ENCODE assay signal across 1 cellular context in the genomic region with DNA sequence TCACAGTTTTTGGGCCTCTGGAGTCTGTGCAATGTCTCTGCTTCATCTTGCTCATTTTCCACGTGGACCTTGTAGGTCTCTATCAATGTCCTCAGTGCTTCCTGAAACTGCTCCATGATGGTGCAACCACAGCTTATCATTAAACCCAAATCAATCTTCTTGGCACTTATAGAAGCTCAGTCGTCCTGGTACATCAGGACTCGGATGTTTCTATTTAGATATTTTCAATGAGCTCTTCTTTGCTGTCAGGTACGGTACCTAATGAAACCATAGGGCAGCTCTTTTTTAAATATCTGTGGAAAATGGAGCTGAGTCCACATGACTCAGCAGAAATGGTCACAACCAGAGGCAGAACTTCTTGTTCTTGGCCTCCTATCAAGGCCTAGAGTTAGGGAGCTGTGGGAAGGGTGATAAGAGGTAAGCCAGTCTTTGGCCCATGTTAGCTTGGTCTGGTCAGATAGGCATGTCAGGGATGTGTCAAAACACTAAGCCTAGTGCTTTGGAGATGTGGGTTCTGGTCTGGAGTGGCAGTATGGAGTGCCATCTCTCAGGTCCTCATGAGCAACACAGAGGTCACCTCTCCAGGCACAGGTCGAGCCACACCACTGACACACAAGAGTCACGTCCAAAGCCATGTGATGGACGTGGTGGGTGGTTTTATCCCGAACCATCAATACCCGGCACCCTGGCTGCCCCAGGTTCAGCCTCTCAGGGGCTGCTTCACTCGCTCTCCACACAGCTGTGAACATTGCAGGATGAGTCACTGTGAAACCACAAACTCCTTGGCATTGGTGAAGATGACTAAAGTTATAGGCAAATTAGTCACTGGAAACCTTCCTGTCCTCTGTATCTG.
TF ChIP-seq lines count a peak whose summit lies in the region.

No MANE protein-coding gene starts in this region.

TF ChIP-seq in SK-N-SH, 30 proteins besides CTCF, POLR2A, EP300 and RAD21 (continued from another document):
- TF ChIP-seq, protein P1, sequence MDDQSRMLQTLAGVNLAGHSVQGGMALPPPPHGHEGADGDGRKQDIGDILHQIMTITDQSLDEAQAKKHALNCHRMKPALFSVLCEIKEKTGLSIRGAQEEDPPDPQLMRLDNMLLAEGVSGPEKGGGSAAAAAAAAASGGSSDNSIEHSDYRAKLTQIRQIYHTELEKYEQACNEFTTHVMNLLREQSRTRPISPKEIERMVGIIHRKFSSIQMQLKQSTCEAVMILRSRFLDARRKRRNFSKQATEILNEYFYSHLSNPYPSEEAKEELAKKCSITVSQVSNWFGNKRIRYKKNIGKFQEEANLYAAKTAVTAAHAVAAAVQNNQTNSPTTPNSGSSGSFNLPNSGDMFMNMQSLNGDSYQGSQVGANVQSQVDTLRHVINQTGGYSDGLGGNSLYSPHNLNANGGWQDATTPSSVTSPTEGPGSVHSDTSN (IDR thresholded peaks at IDR 0.05), result peak; percentile 91
- TF ChIP-seq GABPA (IDR thresholded peaks at IDR 0.05; ENCODE audit: low read depth) (no peak), YY1 (IDR thresholded peaks at IDR 0.05; ENCODE audit: low read depth) (no peak), JUND (IDR thresholded peaks at IDR 0.05) (peak; percentile 100), FOSL2 (IDR thresholded peaks at IDR 0.05; ENCODE audit: borderline replicate concordance, low read depth) (peak; percentile 100), MEF2A (IDR thresholded peaks at IDR 0.05; ENCODE audit: borderline replicate concordance, low read depth) (no peak), RCOR1 (IDR thresholded peaks at IDR 0.05; ENCODE audit: low read length) (no peak), TEAD4 (IDR thresholded peaks at IDR 0.05; ENCODE audit: borderline replicate concordance, insufficient read depth) (peak; percentile 85), TCF12 (IDR thresholded peaks at IDR 0.05) (peak; percentile 98), GATA2 (CRISPR knock-in tag; IDR thresholded peaks at IDR 0.05) (no peak), SMC3 (IDR thresholded peaks at IDR 0.05; ENCODE audit: low read depth, low read length) (no peak)
- TF ChIP-seq, protein P2, sequence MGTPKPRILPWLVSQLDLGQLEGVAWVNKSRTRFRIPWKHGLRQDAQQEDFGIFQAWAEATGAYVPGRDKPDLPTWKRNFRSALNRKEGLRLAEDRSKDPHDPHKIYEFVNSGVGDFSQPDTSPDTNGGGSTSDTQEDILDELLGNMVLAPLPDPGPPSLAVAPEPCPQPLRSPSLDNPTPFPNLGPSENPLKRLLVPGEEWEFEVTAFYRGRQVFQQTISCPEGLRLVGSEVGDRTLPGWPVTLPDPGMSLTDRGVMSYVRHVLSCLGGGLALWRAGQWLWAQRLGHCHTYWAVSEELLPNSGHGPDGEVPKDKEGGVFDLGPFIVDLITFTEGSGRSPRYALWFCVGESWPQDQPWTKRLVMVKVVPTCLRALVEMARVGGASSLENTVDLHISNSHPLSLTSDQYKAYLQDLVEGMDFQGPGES (IDR thresholded peaks at IDR 0.05; ENCODE audit: low read depth, low read length), result no peak
- TF ChIP-seq, protein P3, sequence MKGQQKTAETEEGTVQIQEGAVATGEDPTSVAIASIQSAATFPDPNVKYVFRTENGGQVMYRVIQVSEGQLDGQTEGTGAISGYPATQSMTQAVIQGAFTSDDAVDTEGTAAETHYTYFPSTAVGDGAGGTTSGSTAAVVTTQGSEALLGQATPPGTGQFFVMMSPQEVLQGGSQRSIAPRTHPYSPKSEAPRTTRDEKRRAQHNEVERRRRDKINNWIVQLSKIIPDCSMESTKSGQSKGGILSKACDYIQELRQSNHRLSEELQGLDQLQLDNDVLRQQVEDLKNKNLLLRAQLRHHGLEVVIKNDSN (IDR thresholded peaks at IDR 0.05; ENCODE audit: borderline replicate concordance, low read depth), result no peak; the same call in 1 of the 2 replicates
- TF ChIP-seq, protein P4, sequence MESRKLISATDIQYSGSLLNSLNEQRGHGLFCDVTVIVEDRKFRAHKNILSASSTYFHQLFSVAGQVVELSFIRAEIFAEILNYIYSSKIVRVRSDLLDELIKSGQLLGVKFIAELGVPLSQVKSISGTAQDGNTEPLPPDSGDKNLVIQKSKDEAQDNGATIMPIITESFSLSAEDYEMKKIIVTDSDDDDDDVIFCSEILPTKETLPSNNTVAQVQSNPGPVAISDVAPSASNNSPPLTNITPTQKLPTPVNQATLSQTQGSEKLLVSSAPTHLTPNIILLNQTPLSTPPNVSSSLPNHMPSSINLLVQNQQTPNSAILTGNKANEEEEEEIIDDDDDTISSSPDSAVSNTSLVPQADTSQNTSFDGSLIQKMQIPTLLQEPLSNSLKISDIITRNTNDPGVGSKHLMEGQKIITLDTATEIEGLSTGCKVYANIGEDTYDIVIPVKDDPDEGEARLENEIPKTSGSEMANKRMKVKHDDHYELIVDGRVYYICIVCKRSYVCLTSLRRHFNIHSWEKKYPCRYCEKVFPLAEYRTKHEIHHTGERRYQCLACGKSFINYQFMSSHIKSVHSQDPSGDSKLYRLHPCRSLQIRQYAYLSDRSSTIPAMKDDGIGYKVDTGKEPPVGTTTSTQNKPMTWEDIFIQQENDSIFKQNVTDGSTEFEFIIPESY (IDR thresholded peaks at IDR 0.05; ENCODE audit: borderline replicate concordance, low read depth), result peak; percentile 75
- TF ChIP-seq, protein P5, sequence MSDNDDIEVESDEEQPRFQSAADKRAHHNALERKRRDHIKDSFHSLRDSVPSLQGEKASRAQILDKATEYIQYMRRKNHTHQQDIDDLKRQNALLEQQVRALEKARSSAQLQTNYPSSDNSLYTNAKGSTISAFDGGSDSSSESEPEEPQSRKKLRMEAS (IDR thresholded peaks at IDR 0.05; ENCODE audit: low read depth), result peak; percentile 80; the same call in 1 of the 2 replicates
TF ChIP-seq in SK-N-SH: peak in this region for 13.
